10 cellular contexts compared by ENCODE assay signal in the genomic region with DNA sequence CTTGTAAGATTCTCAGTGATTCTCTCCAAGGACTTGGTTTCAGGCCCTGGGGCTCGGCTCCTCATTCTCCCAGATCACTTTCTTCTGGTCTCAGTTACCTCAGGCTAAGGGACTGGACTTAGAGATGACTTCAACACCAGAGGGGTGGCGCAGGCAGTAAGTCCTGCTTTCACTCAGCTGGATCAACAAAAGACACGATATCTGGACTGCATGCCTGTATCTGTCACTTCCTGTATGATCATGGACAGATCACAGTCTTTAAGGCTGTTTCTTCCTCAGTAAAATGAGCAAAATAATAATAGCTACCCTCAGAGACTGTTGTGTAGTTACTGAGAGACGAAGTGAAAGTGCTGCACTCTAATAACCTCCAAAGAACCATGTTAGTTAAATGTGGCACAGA. TPM values are rescaled to one million over a fixed set of nuclear protein-coding genes. Genes with fewer than 3 reads are reported as not detected.
DNase-seq lines count a peak whose midpoint lies in the region; ATAC-seq and TF ChIP-seq lines count a peak whose summit lies in the region.
"Had no signal": no experiment of that assay in that cellular context is flagged by ENCODE, and none has a peak within 500 bp of the region (broad histone marks: within the 10 kb centered on the region; RNA-seq: fewer than 3 reads in every experiment).

No MANE protein-coding gene starts in this region.

- H3K27me3 ChIP-seq in ACC112 (ENCODE audit: insufficient read depth, low read length) (no peaks in the 10 kb centered on the region), OCI-LY3 (ENCODE audit: low read depth, low read length) (no peaks in the 10 kb centered on the region), neural progenitor cell (no peaks in the 10 kb centered on the region)

- H3K79me2 ChIP-seq in ACC112 (ENCODE audit: control insufficient read depth, insufficient read depth, low read length, unreplicated experiment), result no peaks in the 10 kb centered on the region
- no peaks in the 10 kb centered on the region for H3K79me2 ChIP-seq in OCI-LY3 (ENCODE audit: low read length)
- H3K79me2 ChIP-seq in neural progenitor cell (ENCODE audit: low read depth), result no peaks in the 10 kb centered on the region

- H3K4me1 ChIP-seq in ACC112 (ENCODE audit: control insufficient read depth, insufficient read depth, low read length, unreplicated experiment) (peaks cover 19% of the 10 kb centered on the region), OCI-LY3 (ENCODE audit: low read length) (peaks cover 40% of the 10 kb centered on the region), neural progenitor cell (no peaks in the 10 kb centered on the region)

- H2AFZ ChIP-seq in ACC112 (ENCODE audit: low read length, unreplicated experiment) (peak overlapping the region; percentile 91), OCI-LY3 (ENCODE audit: low read depth, low read length) (peak overlapping the region; percentile 83), neural progenitor cell (replicated peaks) (no peak overlapping the region)

- peak; percentile 38 for DNase-seq in fibroblast of villous mesenchyme (ENCODE audit: low read depth)
- no peak for DNase-seq in NCI-H187 (lab: John Stamatoyannopoulos, UW)
- no peak for DNase-seq in HuH-7 (ENCODE audit: low spot score)
- no peak for DNase-seq in neural progenitor cell (ENCODE audit: low spot score)
- DNase-seq in SK-N-DZ (ENCODE audit: low spot score), result no peak
- DNase-seq: activated gamma-delta T cell had no signal

- no peak for TF ChIP-seq CTCF in OCI-LY3 (IDR thresholded peaks at IDR 0.05; ENCODE audit: low read depth, low read length)
- TF ChIP-seq CTCF in fibroblast of villous mesenchyme (IDR thresholded peaks at IDR 0.05; ENCODE audit: insufficient read depth, low read depth, low read length), result no peak
- TF ChIP-seq CTCF in neural progenitor cell (IDR thresholded peaks at IDR 0.05), result no peak

- no peak overlapping the region for H3K27ac Mint-ChIP-seq in neural progenitor cell

- H4K20me1 ChIP-seq in OCI-LY3 (ENCODE audit: insufficient read depth, low read length) (no peaks in the 10 kb centered on the region), neural progenitor cell (ENCODE audit: low read depth) (no peaks in the 10 kb centered on the region)

- no peaks in the 10 kb centered on the region for H3K36me3 Mint-ChIP-seq in neural progenitor cell

- H3K4me1 Mint-ChIP-seq in neural progenitor cell, result no peaks in the 10 kb centered on the region

- peaks cover 7% of the 10 kb centered on the region for H3K9me3 Mint-ChIP-seq in neural progenitor cell

- H3K4me2 ChIP-seq in OCI-LY3 (ENCODE audit: low read length) (peak overlapping the region; percentile 91), neural progenitor cell (no peak overlapping the region)

- H3K36me3 ChIP-seq in ACC112 (ENCODE audit: insufficient read depth, low read length) (no peaks in the 10 kb centered on the region), OCI-LY3 (replicated peaks; ENCODE audit: low read depth, low read length) (no peaks in the 10 kb centered on the region), neural progenitor cell (no peaks in the 10 kb centered on the region)

- H3K27ac ChIP-seq in ACC112 (ENCODE audit: low read depth, low read length) (peak overlapping the region; percentile 28; the same call in 1 of the 2 replicates), OCI-LY3 (ENCODE audit: low read length) (peak overlapping the region; percentile 73), neural progenitor cell (no peak overlapping the region)

- no peak overlapping the region for H3K4me3 Mint-ChIP-seq in neural progenitor cell

- H3K9ac ChIP-seq in OCI-LY3 (ENCODE audit: low read length) (peak overlapping the region; percentile 49), neural progenitor cell (no peak overlapping the region)

- H3K27me3 Mint-ChIP-seq in neural progenitor cell (ENCODE audit: insufficient read depth, low read depth), result no peaks in the 10 kb centered on the region

- H3K4me3 ChIP-seq in ACC112 (ENCODE audit: low read depth, low read length) (peak overlapping the region; percentile 67), OCI-LY3 (ENCODE audit: low read length) (peak overlapping the region; percentile 54), fibroblast of villous mesenchyme (ENCODE audit: low read depth, low read length) (peak overlapping the region; percentile 10), neural progenitor cell (no peak overlapping the region)

- H3K9me3 ChIP-seq in OCI-LY3 (ENCODE audit: insufficient read depth, low read length) (no peaks in the 10 kb centered on the region), neural progenitor cell (ENCODE audit: low read depth) (no peaks in the 10 kb centered on the region)

- H3F3A ChIP-seq in neural progenitor cell (ENCODE audit: low read depth), result no peaks in the 10 kb centered on the region

- ATAC-seq in GM18868 (IDR thresholded peaks at IDR 0.05; ENCODE audit: unreplicated experiment), result peak; percentile 72

RNA-seq across cellular contexts. Expression of a gene that starts 19.5 kb away (rescaled TPM):
- total RNA-seq in fibroblast of villous mesenchyme (not detected in 2 replicates), neural progenitor cell (ENCODE audit: low replicate concordance) (not detected in 2 replicates)
- polyA plus RNA-seq in SK-N-DZ (2014; cell fraction: cytosol; rRNA removed), result not detected in 2 replicates
- not detected in 2 replicates for polyA plus RNA-seq in SK-N-DZ (2014; cell fraction: nucleus; rRNA removed)
- total RNA-seq: omental fat pad had no signal

RNA-seq across cellular contexts. Expression of a gene that starts 59.6 kb away (rescaled TPM):
- total RNA-seq in fibroblast of villous mesenchyme (1.6 and 2.6 TPM in 2 replicates), neural progenitor cell (ENCODE audit: low replicate concordance) (0.62 and 0.97 TPM in 2 replicates)
- polyA plus RNA-seq in SK-N-DZ (2014; cell fraction: cytosol; rRNA removed), result 0.45 and 1.2 TPM in 2 replicates
- 8.2 and 9.3 TPM in 2 replicates for polyA plus RNA-seq in SK-N-DZ (2014; cell fraction: nucleus; rRNA removed)
